1 cellular context compared by ENCODE assay signal in genomic region chr13:20174656-20175405, GRCh38.
A peak's percentile ranks its signal among the peaks of the same experiment; 100 is the strongest.
TF ChIP-seq lines count a peak whose summit lies in the region.

No MANE protein-coding gene starts in this region.

TF ChIP-seq in HEK293, 187 proteins besides CTCF, POLR2A, EP300 and RAD21 (continued from another document):
- TF ChIP-seq ZNF221 (tag by site-specific recombination; IDR thresholded peaks at IDR 0.05; ENCODE audit: borderline replicate concordance) (no peak), BCL6B (tag by site-specific recombination; IDR thresholded peaks at IDR 0.05) (no peak), ZNF645 (tag by site-specific recombination; IDR thresholded peaks at IDR 0.05) (no peak), ZNF747 (tag by site-specific recombination; IDR thresholded peaks at IDR 0.05) (no peak), ZBTB10 (tag by site-specific recombination; IDR thresholded peaks at IDR 0.05) (no peak), ZNF776 (tag by site-specific recombination; IDR thresholded peaks at IDR 0.05; ENCODE audit: borderline replicate concordance) (no peak), ZNF639 (tag by site-specific recombination; IDR thresholded peaks at IDR 0.05) (peak; percentile 66), INSM2 (tag by site-specific recombination; IDR thresholded peaks at IDR 0.05) (peak; percentile 57), ZFP37 (tag by site-specific recombination; IDR thresholded peaks at IDR 0.05) (peak; percentile 39; the same call in 1 of the 2 replicates), ZNF148 (tag by site-specific recombination; IDR thresholded peaks at IDR 0.05; ENCODE audit: borderline replicate concordance) (no peak), ZNF133 (tag by site-specific recombination; IDR thresholded peaks at IDR 0.05) (no peak), PATZ1 (tag by site-specific recombination; IDR thresholded peaks at IDR 0.05) (peak; percentile 90), ZEB2 (tag by site-specific recombination; IDR thresholded peaks at IDR 0.05) (no peak; the same call in none of the 2 replicates), ZNF274 (IDR thresholded peaks at IDR 0.05; ENCODE audit: low read length) (no peak), ZNF274 (tag by site-specific recombination; IDR thresholded peaks at IDR 0.05; ENCODE audit: borderline replicate concordance) (no peak), ZNF341 (tag by site-specific recombination; IDR thresholded peaks at IDR 0.05; ENCODE audit: low read depth) (no peak), SETDB1 (IDR thresholded peaks at IDR 0.05; ENCODE audit: insufficient read length, low read length) (no peak), ZNF16 (tag by site-specific recombination; IDR thresholded peaks at IDR 0.05; ENCODE audit: low read depth) (no peak), ZNF37A (tag by site-specific recombination; IDR thresholded peaks at IDR 0.05) (no peak), ZNF155 (tag by site-specific recombination; IDR thresholded peaks at IDR 0.05) (no peak), KLF7 (tag by site-specific recombination; IDR thresholded peaks at IDR 0.05; ENCODE audit: borderline replicate concordance) (0 out of 2 replicates have a peak, but pooled peaks have one; percentile 31), ZNF473 (tag by site-specific recombination; IDR thresholded peaks at IDR 0.05) (no peak), GLIS2 (tag by site-specific recombination; IDR thresholded peaks at IDR 0.05) (peak; percentile 74), ZNF23 (tag by site-specific recombination; IDR thresholded peaks at IDR 0.05; ENCODE audit: borderline replicate concordance) (no peak), ATF2 (tag by site-specific recombination; IDR thresholded peaks at IDR 0.05; ENCODE audit: low read depth) (0 out of 2 replicates have a peak, but pooled peaks have one; percentile 23), KLF17 (tag by site-specific recombination; IDR thresholded peaks at IDR 0.05) (peak; percentile 59; the same call in 1 of the 2 replicates), ZBTB6 (tag by site-specific recombination; IDR thresholded peaks at IDR 0.05) (no peak), RBAK (tag by site-specific recombination; IDR thresholded peaks at IDR 0.05) (no peak), SP7 (tag by site-specific recombination; IDR thresholded peaks at IDR 0.05) (peak; percentile 96), ZNF404 (tag by site-specific recombination; IDR thresholded peaks at IDR 0.05) (no peak), ZSCAN30 (tag by site-specific recombination; IDR thresholded peaks at IDR 0.05) (no peak), REPIN1 (tag by site-specific recombination; IDR thresholded peaks at IDR 0.05; ENCODE audit: low read depth) (no peak), ZXDB (tag by site-specific recombination; IDR thresholded peaks at IDR 0.05) (peak; percentile 80), ZNF596 (tag by site-specific recombination; IDR thresholded peaks at IDR 0.05) (no peak), ZNF621 (tag by site-specific recombination; IDR thresholded peaks at IDR 0.05) (no peak), ZNF791 (tag by site-specific recombination; IDR thresholded peaks at IDR 0.05) (no peak), ZNF157 (tag by site-specific recombination; IDR thresholded peaks at IDR 0.05) (no peak), ZBTB17 (tag by site-specific recombination; IDR thresholded peaks at IDR 0.05) (peak; percentile 87), TCF7L2 (IDR thresholded peaks at IDR 0.05; ENCODE audit: borderline replicate concordance, low read depth, low read length) (no peak), ZNF138 (tag by site-specific recombination; IDR thresholded peaks at IDR 0.05; ENCODE audit: borderline replicate concordance) (no peak), ZNF830 (tag by site-specific recombination; IDR thresholded peaks at IDR 0.05; ENCODE audit: low read depth) (no peak), ZNF121 (tag by site-specific recombination; IDR thresholded peaks at IDR 0.05) (no peak), ZNF248 (tag by site-specific recombination; IDR thresholded peaks at IDR 0.05) (no peak), ZNF529 (tag by site-specific recombination; IDR thresholded peaks at IDR 0.05; ENCODE audit: insufficient replicate concordance) (no peak), ZNF146 (tag by site-specific recombination; IDR thresholded peaks at IDR 0.05) (no peak), ZNF202 (tag by site-specific recombination; IDR thresholded peaks at IDR 0.05; ENCODE audit: borderline replicate concordance) (no peak)
